In the genomic region with DNA sequence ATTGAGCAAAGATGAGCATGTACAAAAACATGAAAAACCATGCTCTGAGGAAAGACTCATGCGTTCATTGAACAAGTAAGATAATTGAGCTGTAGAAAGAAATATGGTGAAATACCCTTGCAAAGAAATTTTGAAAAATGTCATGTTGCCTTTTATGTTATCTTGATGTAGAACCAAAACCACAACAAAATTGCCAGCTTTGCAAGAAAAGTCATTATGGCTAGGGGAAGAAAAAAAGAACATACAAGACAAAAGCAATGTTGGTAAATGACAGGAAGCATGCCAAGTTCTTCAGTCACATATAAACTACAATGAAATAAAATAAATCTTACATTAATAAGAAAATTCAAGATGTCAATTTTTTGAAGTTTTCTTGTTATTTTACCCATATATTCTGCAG, we compare ENCODE assay signal across 6 cellular contexts.
"Had no signal": no experiment of that assay in that cellular context is flagged by ENCODE, and none has a peak within 500 bp of the region (broad histone marks: within the 10 kb centered on the region; RNA-seq: fewer than 3 reads in every experiment).

No MANE protein-coding gene starts in this region.

- H3K4me2 ChIP-seq: GM23338, KMS-11 had no signal

- H3K27ac ChIP-seq: KMS-11 had no signal

- H3K27ac Mint-ChIP-seq: GM23338, H9 had no signal

- H3K4me3 Mint-ChIP-seq: GM23338, H9 had no signal

- H3K9ac ChIP-seq: KMS-11 had no signal

- DNase-seq: H9, HCEC 1CT, IMR-90, KBM-7 had no signal

- H3K4me3 ChIP-seq: GM23338 had no signal
